23 cellular contexts compared by ENCODE assay signal in genomic region chr7:101731502-101732084, GRCh38.
DNase-seq lines count a peak whose midpoint lies in the region; FAIRE-seq and TF ChIP-seq lines count a peak whose summit lies in the region.
"Had no signal": no experiment of that assay in that cellular context is flagged by ENCODE, and none has a peak within 500 bp of the region (broad histone marks: within the 10 kb centered on the region; RNA-seq: fewer than 3 reads in every experiment).

No MANE protein-coding gene starts in this region.

- H2AFZ ChIP-seq in H1 (ENCODE audit: low read length) (peak overlapping the region; percentile 86; the same call in 1 of the 2 replicates), neuronal stem cell (ENCODE audit: low read length) (no peak overlapping the region)

- no peak overlapping the region for H3K56ac ChIP-seq in H1 (replicated peaks; ENCODE audit: insufficient read length, low read depth, low read length)

- 35% methylated on average over 11 of the region's 11 CpGs; no CpG with 5 or more reads in 1 of the 2 experiments for WGBS in H1 (ENCODE audit: extremely low coverage in 1 of 2, insufficient coverage in 1 of 2, insufficient read length in 1 of 2, insufficient replicate concordance in 2 of 2, low coverage in 1 of 2, low lambda C conversion rate in 2 of 2, missing lambda C conversion rate in 1 of 2), 2 experiments
- WGBS in neuronal stem cell (ENCODE audit: extremely low coverage in 2 of 2, insufficient read length in 2 of 2, insufficient replicate concordance in 1 of 2), 2 donors: no CpG with 5 or more reads among the region's 11 CpGs

- H2BK20ac ChIP-seq in H1 (ENCODE audit: low read length): no peak overlapping the region

- POLR2A ChIA-PET in H1 (lab: Charles Lee; ENCODE audit: partially characterized antibody): interaction anchor here (1.1 to 4.4 kb wide), 2 partner anchors 12 to 14 kb away, joined by 3 to 22 read pairs; no protein-coding TSS in a partner anchor

- H2AK5ac ChIP-seq in H1 (ENCODE audit: low read depth, low read length) (no peak overlapping the region), neuronal stem cell (ENCODE audit: low read depth, low read length) (no peak overlapping the region)

- TF ChIP-seq POLR2A in H1 (IDR thresholded peaks at IDR 0.05; ENCODE audit: control extremely low read depth in 1 of 2, low read depth in 2 of 2, low read length in 2 of 2) (no peak), GM12891 (IDR thresholded peaks at IDR 0.05; ENCODE audit: low read depth, low read length) (no peak)

- H2BK120ac ChIP-seq in H1 (replicated peaks; ENCODE audit: low read depth, low read length) (no peak overlapping the region), neuronal stem cell (ENCODE audit: low read depth, low read length) (no peak overlapping the region)

- no peak overlapping the region for H3K9ac ChIP-seq in NT2/D1 (ENCODE audit: insufficient read length, low read depth)
- H3K9ac ChIP-seq in H1 (replicated peaks in 1 of 4; ENCODE audit: extremely low read depth in 1 of 4, low read depth in 3 of 4, low read length in 3 of 4): no peak overlapping the region
- peak overlapping the region; percentile 50 for H3K9ac ChIP-seq in neuronal stem cell (ENCODE audit: low read depth, low read length, poor library complexity)

- H2BK5ac ChIP-seq in H1 (ENCODE audit: low read depth, low read length) (peak overlapping the region; percentile 32; the same call in 1 of the 2 replicates), neuronal stem cell (ENCODE audit: low read length) (no peak overlapping the region)

- CTCF ChIA-PET in H1 (lab: Charles Lee; ENCODE audit: partially characterized antibody): interaction anchor here (1.0 to 3.1 kb wide), 4 partner anchors 8 to 418 kb away, joined by 3 to 13 read pairs (median 4); no protein-coding TSS in a partner anchor

- no peaks in the 10 kb centered on the region; the same call in 1 of the 2 replicates for H3K23me2 ChIP-seq in H1 (ENCODE audit: low read depth, low read length)

- peak overlapping the region; percentile 50 for H3K4ac ChIP-seq in H1 (replicated peaks; ENCODE audit: insufficient read length, low read depth, low read length)
- no peak overlapping the region for H3K4ac ChIP-seq in neuronal stem cell (ENCODE audit: low read length)

- H3K4me2 ChIP-seq in H1 (ENCODE audit: insufficient read depth in 1 of 2, low read depth in 2 of 2, low read length in 2 of 2) (peak overlapping the region; percentile 16 to 41; a peak in 3 of 4 replicates), neuronal stem cell (ENCODE audit: insufficient read depth, low read length, poor library complexity, severe bottlenecking) (no peak overlapping the region)

- DNase-seq in DMS79 treated with DMSO at 0.1 percent for 48 hours (lab: John Stamatoyannopoulos, UW): peak; percentile 9
- no peak for DNase-seq in DMS79 (lab: John Stamatoyannopoulos, UW)
- peak; percentile 18 for DNase-seq in NT2/D1 (ENCODE audit: low read depth, low spot score)
- no peak for DNase-seq in H1 (ENCODE audit: low read depth in 1 of 2, low spot score in 2 of 2)
- no peak for DNase-seq in neuronal stem cell (ENCODE audit: low spot score)
- no peak for DNase-seq in GM12891 (ENCODE audit: insufficient read length, low spot score)
- no peak for DNase-seq in coronary artery (ENCODE audit: low spot score)
- DNase-seq in mucosa of gallbladder (ENCODE audit: low spot score): no peak
- DNase-seq: AML-193, DND-41, HCEC 1CT, NCI-H1092 treated with DMSO at 0.1 percent for 48 hours, NCI-H146, NCI-H2029 treated with DMSO at 0.1 percent for 48 hours, NCI-H2171, NCI-H446, NCI-H526 treated with DMSO at 0.1 percent for 48 hours, SIG-M5 had no signal

- no peak for TF ChIP-seq EP300 in H1 (IDR thresholded peaks at IDR 0.05; ENCODE audit: borderline replicate concordance in 1 of 2, low read depth in 2 of 2, low read length in 2 of 2)

- no peaks in the 10 kb centered on the region for H3K79me2 ChIP-seq in H1 (ENCODE audit: control insufficient read depth in 1 of 2, insufficient read depth in 2 of 2, low read length in 2 of 2)

- H2BK15ac ChIP-seq in H1 (ENCODE audit: low read length) (peak overlapping the region; percentile 53; the same call in 1 of the 2 replicates), neuronal stem cell (ENCODE audit: low read length) (no peak overlapping the region)

- H2BK12ac ChIP-seq in H1 (ENCODE audit: low read depth, low read length) (peak overlapping the region; percentile 35; the same call in 1 of the 2 replicates), neuronal stem cell (ENCODE audit: low read length) (no peak overlapping the region)

- no peak for TF ChIP-seq RAD21 in H1 (IDR thresholded peaks at IDR 0.05 in 1 of 2, conservative IDR thresholded peaks at IDR 0.05 in 1 of 2; ENCODE audit: low read depth in 2 of 2, low read length in 2 of 2)

- H3K4me1 ChIP-seq in NT2/D1 (ENCODE audit: insufficient read depth, insufficient read length) (no peaks in the 10 kb centered on the region), H1 (replicated peaks in 1 of 4; ENCODE audit: control insufficient read depth in 3 of 4, insufficient read depth in 4 of 4, low read length in 3 of 4) (peaks cover 3 to 13% (median 7%) of the 10 kb centered on the region in 4 experiments; a peak in 5 of 7 replicates), neuronal stem cell (ENCODE audit: control insufficient read depth in 2 of 2, insufficient read depth in 1 of 2, low read depth in 1 of 2, low read length in 2 of 2) (peaks cover 0 to 12% of the 10 kb centered on the region in 2 donors)

- H3K23ac ChIP-seq in H1 (ENCODE audit: insufficient read length) (no peak overlapping the region), neuronal stem cell (ENCODE audit: low read depth, low read length, poor library complexity) (no peak overlapping the region)

- no peak overlapping the region for H4K5ac ChIP-seq in H1 (ENCODE audit: insufficient read length, low read depth, low read length)

- TF ChIP-seq CTCF in H1 (IDR thresholded peaks at IDR 0.05; ENCODE audit: control extremely low read depth in 1 of 3, insufficient read depth in 1 of 3, low read depth in 1 of 3, low read length in 3 of 3) (no peak), coronary artery (IDR thresholded peaks at IDR 0.05) (no peak)

- H3K14ac ChIP-seq in H1 (ENCODE audit: insufficient read length) (no peak overlapping the region), neuronal stem cell (ENCODE audit: low read length) (no peak overlapping the region)

- H3K4me3 ChIP-seq in NT2/D1 (ENCODE audit: insufficient read length, low read depth) (no peak overlapping the region), H1 (ENCODE audit: extremely low read depth in 1 of 4, insufficient read depth in 2 of 4, low read depth in 3 of 4, low read length in 4 of 4) (no peak overlapping the region), neuronal stem cell (ENCODE audit: low read length in 2 of 2) (no peak overlapping the region), coronary artery (no peak overlapping the region)

- H3K36me3 ChIP-seq in NT2/D1 (ENCODE audit: insufficient read depth, insufficient read length, low read length): no peaks in the 10 kb centered on the region
- H3K36me3 ChIP-seq in H1 (ENCODE audit: control insufficient read depth in 2 of 4, insufficient read depth in 4 of 4, low read length in 3 of 4): no peaks in the 10 kb centered on the region
- H3K36me3 ChIP-seq in neuronal stem cell (replicated peaks in 1 of 2; ENCODE audit: control insufficient read depth in 2 of 2, insufficient read depth in 2 of 2, low read length in 2 of 2): no peaks in the 10 kb centered on the region

- no peaks in the 10 kb centered on the region; the same call in 1 of the 2 replicates for H3K79me1 ChIP-seq in H1 (ENCODE audit: low read depth, low read length)
- H3K79me1 ChIP-seq in neuronal stem cell (ENCODE audit: low read depth, low read length): no peaks in the 10 kb centered on the region

- no peak overlapping the region for H3K27ac ChIP-seq in H1 (ENCODE audit: low read depth, low read length)
- H3K27ac ChIP-seq in neuronal stem cell (replicated peaks; ENCODE audit: low read length): no peak overlapping the region
- H3K27ac ChIP-seq in coronary artery: no peak overlapping the region
- H3K27ac ChIP-seq: 22Rv1, C4-2B, RWPE1 had no signal

- no peaks in the 10 kb centered on the region for H3K9me3 ChIP-seq in NT2/D1 (ENCODE audit: insufficient read depth, low read length)
- no peaks in the 10 kb centered on the region for H3K9me3 ChIP-seq in H1 (ENCODE audit: insufficient read depth in 2 of 2, low read depth in 1 of 2, low read length in 1 of 2)
- H3K9me3 ChIP-seq in neuronal stem cell (replicated peaks in 1 of 2; ENCODE audit: control insufficient read depth in 2 of 2, insufficient read depth in 1 of 2, low read depth in 1 of 2, low read length in 2 of 2): no peaks in the 10 kb centered on the region

- no peaks in the 10 kb centered on the region for H4K20me1 ChIP-seq in H1 (replicated peaks in 1 of 2; ENCODE audit: control insufficient read depth in 1 of 2, insufficient read depth in 2 of 2, low read length in 2 of 2)

- H3K18ac ChIP-seq in H1 (ENCODE audit: extremely low read depth, low read length) (no peak overlapping the region; the same call in 1 of the 2 replicates), neuronal stem cell (ENCODE audit: low read length) (peak overlapping the region; percentile 59)

- H4K91ac ChIP-seq in H1 (replicated peaks; ENCODE audit: insufficient read length, low read length) (peak overlapping the region; percentile 32), neuronal stem cell (ENCODE audit: low read depth, low read length, poor library complexity) (no peak overlapping the region)

- FAIRE-seq in H1 (lab: Jason Lieb, UNC) (no peak), GM12891 (lab: Jason Lieb, UNC) (no peak)
- FAIRE-seq: G401.6, HTR-8/SVneo had no signal

- H4K8ac ChIP-seq in H1 (ENCODE audit: extremely low read depth, insufficient read depth, low read length) (no peak overlapping the region), neuronal stem cell (ENCODE audit: low read depth, low read length) (no peak overlapping the region)

- H3K27me3 ChIP-seq in NT2/D1 (ENCODE audit: insufficient read depth, insufficient read length): no peaks in the 10 kb centered on the region
- H3K27me3 ChIP-seq in H1 (replicated peaks in 1 of 4; ENCODE audit: control insufficient read depth in 3 of 4, extremely low read depth in 1 of 4, insufficient read depth in 3 of 4, low read length in 3 of 4): no peaks in the 10 kb centered on the region; a peak in 1 of 7 replicates
- H3K27me3 ChIP-seq in neuronal stem cell (ENCODE audit: control insufficient read depth in 3 of 3, insufficient read depth in 3 of 3, low read depth in 1 of 3, low read length in 3 of 3): peaks cover 0 to 14% (median 0%) of the 10 kb centered on the region in 3 experiments

TF ChIP-seq in H1, 55 proteins besides CTCF, POLR2A, EP300 and RAD21 (continues in another document):
- TF ChIP-seq GTF2F1 (IDR thresholded peaks at IDR 0.05; ENCODE audit: borderline replicate concordance, low read depth, low read length): no peak
- 0 out of 2 replicates have a peak, but pooled peaks have one; percentile 26 for TF ChIP-seq TAF1 (IDR thresholded peaks at IDR 0.05; ENCODE audit: low read depth, low read length)
- TF ChIP-seq SIRT6 (IDR thresholded peaks at IDR 0.05; ENCODE audit: low read length): no peak

TF ChIP-seq in GM12891, 5 proteins besides CTCF, POLR2A, EP300 and RAD21:
- TF ChIP-seq PAX5 (IDR thresholded peaks at IDR 0.05; ENCODE audit: insufficient read depth, low read length, severe bottlenecking) (no peak), POU2F2 (IDR thresholded peaks at IDR 0.05; ENCODE audit: low read depth, low read length) (no peak)

Comparison
In these comparisons a context has a peak if more than half of its experiments do, and no peak if none do; other contexts are left out.
1. DNase-seq: peak in DMS79 treated with DMSO at 0.1 percent for 48 hours (single experiment) and NT2/D1 (single experiment); none in DMS79 (single experiment), H1 (0 of 2), neuronal stem cell (single experiment), GM12891 (single experiment), coronary artery (single experiment) and mucosa of gallbladder (single experiment).